1 cellular context compared by ENCODE assay signal in genomic region chr12:30533518-30533917, GRCh38.
TF ChIP-seq lines count a peak whose summit lies in the region.

No MANE protein-coding gene starts in this region.

TF ChIP-seq in K562, 482 proteins besides CTCF, POLR2A, EP300 and RAD21 (continued from another document):
- TF ChIP-seq CUX1 (CRISPR knock-in tag; IDR thresholded peaks at IDR 0.05) (no peak), NKRF (IDR thresholded peaks at IDR 0.05; ENCODE audit: borderline replicate concordance) (no peak), KDM5B (IDR thresholded peaks at IDR 0.05; ENCODE audit: insufficient replicate concordance, low read depth, low read length) (no peak), RAD51 (IDR thresholded peaks at IDR 0.05; ENCODE audit: borderline replicate concordance, low read depth) (no peak), PHF8 (IDR thresholded peaks at IDR 0.05; ENCODE audit: borderline replicate concordance, low read length) (no peak), THAP7 (CRISPR knock-in tag; IDR thresholded peaks at IDR 0.05) (no peak), CHD7 (IDR thresholded peaks at IDR 0.05; ENCODE audit: low read depth, low read length) (no peak), RBM15 (IDR thresholded peaks at IDR 0.05; ENCODE audit: insufficient read depth, low read length) (no peak), SPI1 (IDR thresholded peaks at IDR 0.05; ENCODE audit: borderline replicate concordance, low read depth, low read length) (no peak)
